Comparison of ENCODE assay signal across 37 cellular contexts in genomic region chr4:16646459-16646858, GRCh38.
DNase-seq lines count a peak whose midpoint lies in the region; ATAC-seq, FAIRE-seq and TF ChIP-seq lines count a peak whose summit lies in the region.
"Had no signal": no experiment of that assay in that cellular context is flagged by ENCODE, and none has a peak within 500 bp of the region (broad histone marks: within the 10 kb centered on the region; RNA-seq: fewer than 3 reads in every experiment).

No MANE protein-coding gene starts in this region.

- H3K4me3 Mint-ChIP-seq in WTC11, result no peak overlapping the region
- no peak overlapping the region for H3K4me3 Mint-ChIP-seq in activated T-helper 1 cell treated with anti-CD3 and anti-CD28 coated beads, Interleukin-12 subunit alpha, Interleukin-12 subunit beta, Interleukin-2, Interleukin-4 antibody, amounts not matched to agents 30 ng/mL and 10 ng/mL and 1 ng/mL, durations not matched to agents 14 hours and 24 hours and 36 hours
- H3K4me3 Mint-ChIP-seq: B cell; CD14-positive monocyte; CD4-positive, alpha-beta T cell; CD4-positive, CD25-positive, alpha-beta regulatory T cell; CD8-positive, alpha-beta memory T cell; CD8-positive, alpha-beta T cell had no signal

- TF ChIP-seq CTCF in HepG2 (CRISPR knock-in tag; IDR thresholded peaks at IDR 0.05) (no peak), right lobe of liver (IDR thresholded peaks at IDR 0.05) (no peak), LNCaP clone FGC (IDR thresholded peaks at IDR 0.05; ENCODE audit: control insufficient read depth, extremely low read depth, insufficient read depth) (no peak), WTC11 (IDR thresholded peaks at IDR 0.05) (no peak)

- H3K36me3 Mint-ChIP-seq in WTC11, result no peaks in the 10 kb centered on the region
- H3K36me3 Mint-ChIP-seq in activated T-helper 1 cell treated with anti-CD3 and anti-CD28 coated beads, Interleukin-12 subunit alpha, Interleukin-12 subunit beta, Interleukin-2, Interleukin-4 antibody, amounts not matched to agents 30 ng/mL and 10 ng/mL and 1 ng/mL, durations not matched to agents 14 hours and 24 hours and 36 hours (ENCODE audit: low read depth), result no peaks in the 10 kb centered on the region
- H3K36me3 Mint-ChIP-seq: CD14-positive monocyte; CD4-positive, alpha-beta memory T cell; CD4-positive, CD25-positive, alpha-beta regulatory T cell; CD8-positive, alpha-beta memory T cell; CD8-positive, alpha-beta T cell had no signal

- H3K4me3 ChIP-seq in HepG2 (replicated peaks in 1 of 3; ENCODE audit: insufficient read depth in 1 of 3, low read depth in 2 of 3, low read length in 3 of 3) (no peak overlapping the region), right lobe of liver (no peak overlapping the region), LNCaP clone FGC (ENCODE audit: low read depth, low read length) (no peak overlapping the region)
- H3K4me3 ChIP-seq: A549; BLaER1; BLaER1 treated with 17β-estradiol and CSF1 and Interleukin-3, amounts not matched to agents 10 nM and 100 nM had no signal

- no peaks in the 10 kb centered on the region for H3K4me1 ChIP-seq in HepG2 (ENCODE audit: insufficient read depth, low read length)
- H3K4me1 ChIP-seq in right lobe of liver, result no peaks in the 10 kb centered on the region
- H3K4me1 ChIP-seq: A549; BLaER1; BLaER1 treated with 17β-estradiol and CSF1 and Interleukin-3, amounts not matched to agents 10 nM and 100 nM; Caco-2 had no signal

- H3K27me3 Mint-ChIP-seq in WTC11 (ENCODE audit: low read depth), result no peaks in the 10 kb centered on the region
- no peaks in the 10 kb centered on the region for H3K27me3 Mint-ChIP-seq in activated T-helper 1 cell treated with anti-CD3 and anti-CD28 coated beads, Interleukin-12 subunit alpha, Interleukin-12 subunit beta, Interleukin-2, Interleukin-4 antibody, amounts not matched to agents 30 ng/mL and 10 ng/mL and 1 ng/mL, durations not matched to agents 14 hours and 24 hours and 36 hours (ENCODE audit: insufficient read depth)
- H3K27me3 Mint-ChIP-seq: B cell; CD4-positive, alpha-beta T cell; CD4-positive, CD25-positive, alpha-beta regulatory T cell had no signal

- in situ Hi-C loops in HepG2 (cut with HindIII; ENCODE audit: extremely low pct_ligation_motif_present, low pct_unique_long_range_greater_than_20kb), result no loop called here

- no peak for FAIRE-seq in HepG2 (lab: Jason Lieb, UNC)
- FAIRE-seq: A204.1, A549, D721Med had no signal

- H3K36me3 ChIP-seq in HepG2 (replicated peaks in 1 of 2; ENCODE audit: control insufficient read depth in 1 of 2, insufficient read depth in 2 of 2, low read length in 2 of 2), result no peaks in the 10 kb centered on the region
- H3K36me3 ChIP-seq in right lobe of liver, result no peaks in the 10 kb centered on the region
- H3K36me3 ChIP-seq: BE2C; BLaER1; BLaER1 treated with 17β-estradiol and CSF1 and Interleukin-3, amounts not matched to agents 10 nM and 100 nM had no signal

- H3K9me3 Mint-ChIP-seq in WTC11, result no peaks in the 10 kb centered on the region
- H3K9me3 Mint-ChIP-seq in activated T-helper 1 cell treated with anti-CD3 and anti-CD28 coated beads, Interleukin-12 subunit alpha, Interleukin-12 subunit beta, Interleukin-2, Interleukin-4 antibody, amounts not matched to agents 30 ng/mL and 10 ng/mL and 1 ng/mL, durations not matched to agents 14 hours and 24 hours and 36 hours, result no peaks in the 10 kb centered on the region
- H3K9me3 Mint-ChIP-seq: CD4-positive, alpha-beta memory T cell; CD4-positive, alpha-beta T cell; CD8-positive, alpha-beta T cell had no signal

- 24% methylated on average over 4 of the region's 4 CpGs for WGBS in HepG2 (ENCODE audit: low lambda C conversion rate)
- WGBS in right lobe of liver (ENCODE audit: insufficient coverage, low coverage, low lambda C conversion rate, missing lambda C conversion rate), result 46% methylated on average over 4 of the region's 4 CpGs

- H3K27ac Mint-ChIP-seq in WTC11, result peak overlapping the region; percentile 29
- no peak overlapping the region for H3K27ac Mint-ChIP-seq in activated T-helper 1 cell treated with anti-CD3 and anti-CD28 coated beads, Interleukin-12 subunit alpha, Interleukin-12 subunit beta, Interleukin-2, Interleukin-4 antibody, amounts not matched to agents 30 ng/mL and 10 ng/mL and 1 ng/mL, durations not matched to agents 14 hours and 24 hours and 36 hours
- H3K27ac Mint-ChIP-seq: B cell; CD14-positive monocyte; CD4-positive, alpha-beta memory T cell; CD4-positive, alpha-beta T cell; CD4-positive, CD25-positive, alpha-beta regulatory T cell; CD8-positive, alpha-beta memory T cell; CD8-positive, alpha-beta T cell had no signal

- no peaks in the 10 kb centered on the region for H3K79me2 ChIP-seq in HepG2 (ENCODE audit: insufficient read depth, low read length)

- CTCF ChIA-PET in HepG2 (lab: Yijun Ruan, JAX; ENCODE audit: low intra/inter-chr PET ratio, low total read pairs), result no interaction called here
- CTCF ChIA-PET in WTC11 (lab: Charles Lee), result interaction anchor here (1.2 kb wide), 1 partner anchor 10 kb away, joined by 3 read pairs; no protein-coding TSS in a partner anchor

- POLR2A ChIA-PET in HepG2 (lab: Yijun Ruan, JAX) (no interaction called here), WTC11 (lab: Charles Lee) (no interaction called here)

- TF ChIP-seq RAD21 in HepG2 (CRISPR knock-in tag; IDR thresholded peaks at IDR 0.05), result no peak

- no peak overlapping the region for H3K9ac ChIP-seq in HepG2 (ENCODE audit: insufficient read depth, low read depth, low read length)
- H3K9ac ChIP-seq: BLaER1; BLaER1 treated with 17β-estradiol and CSF1 and Interleukin-3, amounts not matched to agents 10 nM and 100 nM had no signal

- no TSS peak for BruUV-seq in HepG2 (replicated peaks; lab: Mats Ljungman, UMichigan)

- H4K20me1 ChIP-seq in HepG2 (ENCODE audit: insufficient read depth, low read length), result no peaks in the 10 kb centered on the region
- H4K20me1 ChIP-seq: BLaER1; BLaER1 treated with 17β-estradiol and CSF1 and Interleukin-3, amounts not matched to agents 10 nM and 100 nM had no signal

- TF ChIP-seq EP300 in HepG2 (IDR thresholded peaks at IDR 0.05; ENCODE audit: low read depth in 2 of 2, low read length in 2 of 2) (no peak), HepG2 (CRISPR knock-in tag; IDR thresholded peaks at IDR 0.05; ENCODE audit: borderline replicate concordance) (no peak)

- H3K4me2 ChIP-seq in HepG2 (ENCODE audit: low read depth, low read length), result no peak overlapping the region
- H3K4me2 ChIP-seq: A549; BLaER1; BLaER1 treated with 17β-estradiol and CSF1 and Interleukin-3, amounts not matched to agents 10 nM and 100 nM had no signal

- DNase-seq in HepG2 (ENCODE audit: low spot score) (no peak), right lobe of liver (no peak), LNCaP clone FGC (ENCODE audit: low read depth) (peak; percentile 7), WTC11 (ENCODE audit: low spot score) (no peak), middle frontal gyrus (ENCODE audit: extremely low spot score, low spot score) (peak; percentile 1), GOT3 (lab: John Stamatoyannopoulos, UW) (no peak)
- DNase-seq in activated T-helper 1 cell treated with anti-CD3 and anti-CD28 coated beads, Interleukin-12 subunit alpha, Interleukin-12 subunit beta, Interleukin-2, Interleukin-4 antibody, amounts not matched to agents 30 ng/mL and 10 ng/mL and 1 ng/mL, durations not matched to agents 14 hours and 24 hours and 36 hours (ENCODE audit: low spot score), result no peak
- DNase-seq: 8988T; ACHN; AML-193; BE2C; C1 segment of cervical spinal cord; Caco-2; Calu3; CD4-positive, alpha-beta memory T cell; CD4-positive, alpha-beta T cell; CD4-positive, CD25-positive, alpha-beta regulatory T cell; CD8-positive, alpha-beta memory T cell; CD8-positive, alpha-beta T cell; COR-L47; DMS 273 treated with DMSO at 0.1 percent for 48 hours; DMS153; DMS53; DMS79; DMS79 treated with DMSO at 0.1 percent for 48 hours; DND-41; EL had no signal

- no peaks in the 10 kb centered on the region for H3K27me3 ChIP-seq in HepG2 (ENCODE audit: control insufficient read depth in 1 of 2, insufficient read depth in 2 of 2, low read length in 2 of 2)
- H3K27me3 ChIP-seq in right lobe of liver, result no peaks in the 10 kb centered on the region
- H3K27me3 ChIP-seq: BE2C; BLaER1; BLaER1 treated with 17β-estradiol and CSF1 and Interleukin-3, amounts not matched to agents 10 nM and 100 nM had no signal

- ATAC-seq in HepG2 (no peak), right lobe of liver (no peak), WTC11 (no peak), GM19035 (IDR thresholded peaks at IDR 0.05; ENCODE audit: unreplicated experiment) (no peak)
- ATAC-seq: A549; CD8-positive, alpha-beta T cell had no signal

- H3K9me3 ChIP-seq in HepG2 (ENCODE audit: low read length) (no peaks in the 10 kb centered on the region), right lobe of liver (no peaks in the 10 kb centered on the region)
- H3K9me3 ChIP-seq: A549; BE2C; BLaER1; BLaER1 treated with 17β-estradiol and CSF1 and Interleukin-3, amounts not matched to agents 10 nM and 100 nM; Caco-2 had no signal

- H2AFZ ChIP-seq in HepG2 (ENCODE audit: low read length), result no peak overlapping the region

- intact Hi-C loops in HepG2 (cut with micrococcal nuclease; ENCODE audit: unreplicated experiment) (no loop called here), right lobe of liver (cut with DNase I) (no loop called here)
- intact Hi-C loops in activated T-helper 1 cell treated with anti-CD3 and anti-CD28 coated beads, Interleukin-12 subunit alpha, Interleukin-12 subunit beta, Interleukin-2, Interleukin-4 antibody, amounts not matched to agents 30 ng/mL and 10 ng/mL and 1 ng/mL, durations not matched to agents 14 hours and 24 hours and 36 hours (cut with micrococcal nuclease), result no loop called here

- H3K27ac ChIP-seq in HepG2 (ENCODE audit: extremely low read length, insufficient read depth, low read length) (no peak overlapping the region), right lobe of liver (no peak overlapping the region)
- H3K27ac ChIP-seq: 22Rv1; A549; BLaER1; BLaER1 treated with 17β-estradiol and CSF1 and Interleukin-3, amounts not matched to agents 10 nM and 100 nM; C4-2B had no signal

- TF ChIP-seq POLR2A in HepG2 (IDR thresholded peaks at IDR 0.05; ENCODE audit: insufficient read depth in 1 of 2, low read depth in 2 of 2, low read length in 2 of 2), result no peak
- no peak for TF ChIP-seq POLR2A in right lobe of liver (IDR thresholded peaks at IDR 0.05)

- peaks cover 9% of the 10 kb centered on the region for H3K4me1 Mint-ChIP-seq in WTC11
- no peaks in the 10 kb centered on the region for H3K4me1 Mint-ChIP-seq in activated T-helper 1 cell treated with anti-CD3 and anti-CD28 coated beads, Interleukin-12 subunit alpha, Interleukin-12 subunit beta, Interleukin-2, Interleukin-4 antibody, amounts not matched to agents 30 ng/mL and 10 ng/mL and 1 ng/mL, durations not matched to agents 14 hours and 24 hours and 36 hours (ENCODE audit: low read depth)
- H3K4me1 Mint-ChIP-seq: B cell; CD14-positive monocyte; CD4-positive, alpha-beta memory T cell; CD4-positive, CD25-positive, alpha-beta regulatory T cell; CD8-positive, alpha-beta memory T cell had no signal

TF ChIP-seq in HepG2, 621 proteins besides CTCF, POLR2A, EP300 and RAD21 (continues in another document):
- no peak for TF ChIP-seq MED8 (CRISPR knock-in tag; IDR thresholded peaks at IDR 0.05; ENCODE audit: insufficient replicate concordance)
- TF ChIP-seq FIP1L1 (IDR thresholded peaks at IDR 0.05; ENCODE audit: borderline replicate concordance, insufficient read depth, low read depth, low read length), result no peak

TF ChIP-seq in WTC11, 78 proteins besides CTCF, POLR2A, EP300 and RAD21 (continues in another document):
- TF ChIP-seq NFYB (CRISPR knock-in tag; conservative IDR thresholded peaks at IDR 0.05; ENCODE audit: low read depth), result no peak
- no peak for TF ChIP-seq MYBL2 (CRISPR knock-in tag; IDR thresholded peaks at IDR 0.05)

Comparison
In these comparisons a context has a peak if more than half of its experiments do, and no peak if none do; other contexts are left out.
1. DNase-seq: peak in LNCaP clone FGC (single experiment) and middle frontal gyrus (single experiment); none in HepG2 (single experiment), right lobe of liver (0 of 3), WTC11 (single experiment), activated T-helper 1 cell treated with anti-CD3 and anti-CD28 coated beads, Interleukin-12 subunit alpha, Interleukin-12 subunit beta, Interleukin-2, Interleukin-4 antibody, amounts not matched to agents 30 ng/mL and 10 ng/mL and 1 ng/mL, durations not matched to agents 14 hours and 24 hours and 36 hours (single experiment) and GOT3 (single experiment).